In the genomic region with DNA sequence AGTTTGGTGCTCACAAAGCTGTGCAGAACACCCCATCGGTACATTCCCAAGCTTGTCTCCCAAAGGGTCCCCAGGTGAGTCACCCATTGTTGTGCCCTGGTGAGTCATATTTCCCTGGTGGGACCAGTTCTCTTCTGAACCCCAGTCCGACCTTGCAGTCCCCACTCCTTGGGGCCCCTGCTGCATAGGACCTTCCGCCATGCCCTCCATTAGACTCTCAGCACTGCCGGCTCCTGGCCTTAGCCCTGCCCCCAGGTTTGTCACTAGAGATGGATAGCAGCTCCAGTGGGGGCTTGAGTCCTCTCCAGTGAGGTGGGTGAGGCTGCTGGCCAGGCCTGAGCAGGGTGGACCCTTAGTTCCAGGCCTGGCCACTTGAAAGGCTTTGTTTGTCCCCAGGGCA, we compare ENCODE assay signal across 32 cellular contexts.
"Had no signal": no experiment of that assay in that cellular context is flagged by ENCODE, and none has a peak within 500 bp of the region (broad histone marks: within the 10 kb centered on the region; RNA-seq: fewer than 3 reads in every experiment).

No MANE protein-coding gene starts in this region.

- H3K27ac ChIP-seq: brain microvascular endothelial cell, coronary artery, dorsolateral prefrontal cortex, esophagus squamous epithelium, gastroesophageal sphincter, WERI-Rb-1 had no signal

- ATAC-seq: activated CD4-positive, CD25-positive, alpha-beta regulatory T cell treated with anti-CD3 and anti-CD28 coated beads, Interleukin-2, amount 50 U/mL, for 24 hours; activated CD8-positive, alpha-beta T cell treated with anti-CD3 and anti-CD28 coated beads for 36 hours; activated T-cell treated with anti-CD3 and anti-CD28 coated beads, Interleukin-2, amount 50 U/mL, for 4 hours; activated T-helper 17 cell treated with anti-CD3 and anti-CD28 coated beads, Interleukin-2, amount 50 U/mL, for 72 hours; gastroesophageal sphincter; T-helper 17 cell had no signal

- H3K27ac Mint-ChIP-seq: activated B cell treated with CpG ODN at 0.5 μM for 24 hours; activated CD8-positive, alpha-beta T cell treated with anti-CD3 and anti-CD28 coated beads for 36 hours; activated naive CD8-positive, alpha-beta T cell; activated T-helper 17 cell treated with anti-CD3 and anti-CD28 coated beads, Interleukin-2, amount 50 U/mL, for 72 hours; dendritic cell treated with granulocyte-macrophage colony-stimulating factor and Interleukin-4, amounts not matched to agents 40 ng/mL and 50 ng/mL, for 4 days; endodermal cell; T-helper 17 cell; T-helper 2 cell treated with Interferon-gamma antibody and Interleukin-4, amounts not matched to agents 5 μg/mL and 100 μg/mL, for 36 hours had no signal

- H3K9me3 ChIP-seq: esophagus squamous epithelium, gastroesophageal sphincter had no signal

- H3K36me3 ChIP-seq: brain microvascular endothelial cell, esophagus squamous epithelium, gastroesophageal sphincter, WERI-Rb-1 had no signal

- H3K4me3 ChIP-seq: coronary artery, dorsolateral prefrontal cortex, esophagus squamous epithelium, gastroesophageal sphincter had no signal

- H3K27me3 ChIP-seq: brain microvascular endothelial cell had no signal

- DNase-seq: activated B cell treated with CpG ODN at 0.5 μM for 24 hours; activated CD4-positive, alpha-beta T cell treated with anti-CD3 and anti-CD28 coated beads for 48 hours; activated CD4-positive, alpha-beta T cell treated with anti-CD3 and anti-CD28 coated beads, Interleukin-2, amount 50 U/mL, for 1 hour; activated CD4-positive, alpha-beta T cell treated with anti-CD3 and anti-CD28 coated beads, Interleukin-2, amount 50 U/mL, for 48 hours; activated CD8-positive, alpha-beta memory T cell treated with anti-CD3 and anti-CD28 coated beads for 24 hours; activated CD8-positive, alpha-beta T cell treated with anti-CD3 and anti-CD28 coated beads for 36 hours; activated effector memory CD4-positive, alpha-beta T cell treated with Interleukin-2 at 50 U/mL for 16 hours; activated gamma-delta T cell treated with Interleukin-2 at 50 U/mL for 16 hours; activated naive CD4-positive, alpha-beta T cell treated with anti-CD3 and anti-CD28 coated beads, Interleukin-2, amount 50 U/mL, for 16 hours; activated naive CD4-positive, alpha-beta T cell treated with Interleukin-2 at 50 U/mL for 16 hours; activated T-cell treated with anti-CD3 and anti-CD28 coated beads, Interleukin-2, amount 50 U/mL, for 4 hours; amniotic stem cell; anterior cingulate cortex; brain microvascular endothelial cell; dorsolateral prefrontal cortex; effector memory CD4-positive, alpha-beta T cell; endodermal cell; erythroblast; esophagus squamous epithelium; foreskin melanocyte; T-helper 1 cell; T-helper 17 cell; T1000; WERI-Rb-1 had no signal

- H3K4me3 Mint-ChIP-seq: activated B cell treated with CpG ODN at 0.5 μM for 24 hours; activated CD8-positive, alpha-beta T cell treated with anti-CD3 and anti-CD28 coated beads for 36 hours; activated naive CD8-positive, alpha-beta T cell; activated T-cell treated with anti-CD3 and anti-CD28 coated beads, Interleukin-2, amount 50 U/mL, for 4 hours; activated T-helper 17 cell treated with anti-CD3 and anti-CD28 coated beads, Interleukin-2, amount 50 U/mL, for 72 hours; central memory CD8-positive, alpha-beta T cell; dendritic cell treated with granulocyte-macrophage colony-stimulating factor and Interleukin-4, amounts not matched to agents 40 ng/mL and 50 ng/mL, for 4 days; endodermal cell; T-helper 17 cell; T-helper 2 cell treated with Interferon-gamma antibody and Interleukin-4, amounts not matched to agents 5 μg/mL and 100 μg/mL, for 36 hours had no signal

- H3K27me3 Mint-ChIP-seq: activated T-helper 17 cell treated with anti-CD3 and anti-CD28 coated beads, Interleukin-2, amount 50 U/mL, for 72 hours; T-helper 17 cell had no signal
